Comparison of ENCODE assay signal across 13 cellular contexts in genomic region chr6:141675957-141676356, GRCh38.
DNase-seq lines count a peak whose midpoint lies in the region; ATAC-seq and TF ChIP-seq lines count a peak whose summit lies in the region.
"Had no signal": no experiment of that assay in that cellular context is flagged by ENCODE, and none has a peak within 500 bp of the region (broad histone marks: within the 10 kb centered on the region; RNA-seq: fewer than 3 reads in every experiment).

No MANE protein-coding gene starts in this region.

- TF ChIP-seq CTCF in heart right ventricle (IDR thresholded peaks at IDR 0.05) (peak in 7 of 9 donors; percentile 14 to 51 (median 32)), RWPE1 (conservative IDR thresholded peaks at IDR 0.05; ENCODE audit: low read depth) (peak; percentile 25; the same call in 1 of the 2 replicates), fibroblast of pulmonary artery (IDR thresholded peaks at IDR 0.05; ENCODE audit: low read length, missing control alignments) (peak; percentile 45)

- POLR2A ChIA-PET in RWPE1 (lab: Yijun Ruan, JAX; ENCODE audit: low non-redundant PET), result no interaction called here

- no peaks in the 10 kb centered on the region for H3K9me3 ChIP-seq in heart right ventricle
- H3K9me3 ChIP-seq: Caco-2, SJSA1, suprapubic skin had no signal

- intact Hi-C loops in heart right ventricle (cut with DNase I) (loop anchor here in 6 of 10 donors (5.0 to 10.0 kb wide), 3 partner anchors 436 to 441 kb away; no protein-coding TSS in a partner anchor), Right ventricle myocardium inferior (cut with DNase I) (loop anchor here (2.0 to 10.0 kb wide), 2 partner anchors 437 to 891 kb away; no protein-coding TSS in a partner anchor)

- CTCF ChIA-PET in RWPE1 (lab: Yijun Ruan, JAX), result interaction anchor here (0.6 to 0.8 kb wide), 4 partner anchors 70 to 462 kb away, joined by 3 read pairs; no protein-coding TSS in a partner anchor

- no peaks in the 10 kb centered on the region for H3K27me3 ChIP-seq in heart right ventricle
- H3K27me3 ChIP-seq: SJSA1, suprapubic skin had no signal

- no peaks in the 10 kb centered on the region for H3K4me1 ChIP-seq in heart right ventricle
- H3K4me1 ChIP-seq: Caco-2, SJSA1, suprapubic skin had no signal

- DNase-seq in heart right ventricle (no peak), Right ventricle myocardium inferior (ENCODE audit: missing footprints) (no peak), RWPE1 (ENCODE audit: low spot score) (no peak), fibroblast of pulmonary artery (ENCODE audit: low read depth) (peak; percentile 43), Ammon's horn (ENCODE audit: low spot score) (no peak), medulla oblongata (ENCODE audit: extremely low spot score) (no peak)
- DNase-seq: anterior cingulate cortex, Caco-2 had no signal

- no peak for ATAC-seq in heart right ventricle
- no peak for ATAC-seq in Right ventricle myocardium inferior
- no peak for ATAC-seq in HG02884 (IDR thresholded peaks at IDR 0.05; ENCODE audit: unreplicated experiment)
- ATAC-seq in GM18502 (IDR thresholded peaks at IDR 0.05; ENCODE audit: poor library complexity, unreplicated experiment), result no peak
- ATAC-seq: natural killer cell treated with Interleukin-12 subunit alpha and Interleukin-12 subunit beta and Interleukin-15 and Interleukin-18, amount 100 ng/mL, for 72 hours had no signal

- H3K27ac ChIP-seq in heart right ventricle, result no peak overlapping the region
- H3K27ac ChIP-seq in RWPE1, result no peak overlapping the region
- H3K27ac ChIP-seq: SJSA1, suprapubic skin had no signal

- H3K36me3 ChIP-seq in heart right ventricle, result no peaks in the 10 kb centered on the region
- H3K36me3 ChIP-seq: SJSA1, suprapubic skin had no signal

- WGBS in heart right ventricle, 2 donors, result 23 to 29% methylated on average over 1 of the region's 1 CpG

- H3K4me3 ChIP-seq in heart right ventricle (no peak overlapping the region), fibroblast of pulmonary artery (replicated peaks; ENCODE audit: low read depth, low read length) (no peak overlapping the region)
- H3K4me3 ChIP-seq: SJSA1, suprapubic skin had no signal
